In the genomic region with DNA sequence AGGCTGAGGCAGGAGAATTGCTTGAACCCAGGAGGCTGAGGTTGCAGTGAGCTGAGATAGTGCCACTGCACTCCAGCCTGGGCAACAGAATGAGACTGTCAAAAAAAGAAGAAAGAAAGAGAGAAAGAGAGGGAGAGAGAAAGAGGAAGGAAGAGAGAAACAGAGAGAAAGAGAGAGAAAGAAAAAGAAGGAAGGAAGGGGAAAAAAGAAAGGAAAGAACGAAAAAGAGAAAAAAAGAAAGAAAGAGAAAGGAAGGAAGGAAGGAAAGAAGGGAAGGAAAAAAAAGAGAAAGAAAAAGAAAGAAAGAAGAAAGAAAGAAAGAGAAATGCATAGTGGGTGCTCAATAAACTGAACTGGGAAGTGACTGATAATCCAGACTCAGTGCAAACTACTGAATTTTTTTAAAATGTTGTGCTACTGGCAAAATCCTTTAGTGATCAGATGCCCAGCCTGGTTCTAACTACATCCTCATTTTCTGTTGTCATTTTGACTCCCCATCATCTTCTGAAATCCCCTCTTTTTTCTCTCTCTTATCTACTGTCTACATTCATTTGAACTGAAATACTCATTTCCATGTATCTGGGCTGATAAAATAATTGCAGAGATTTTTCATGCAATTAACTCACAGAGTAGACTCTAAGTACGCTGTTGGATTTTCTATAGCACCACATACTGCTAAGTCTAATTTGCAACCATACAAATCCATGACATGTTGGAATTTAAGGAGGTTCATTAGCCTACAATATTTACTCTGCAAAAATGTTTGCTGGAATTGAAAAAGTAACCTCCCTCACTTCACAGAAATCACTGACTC, we compare ENCODE assay signal across 1 cellular context.
TF ChIP-seq lines count a peak whose summit lies in the region.

No MANE protein-coding gene starts in this region.

TF ChIP-seq in H1, 55 proteins besides CTCF, POLR2A, EP300 and RAD21:
- TF ChIP-seq CHD1 (IDR thresholded peaks at IDR 0.05; ENCODE audit: low read depth, low read length) (no peak), CTBP2 (IDR thresholded peaks at IDR 0.05; ENCODE audit: borderline replicate concordance, insufficient read depth, insufficient read length, low read length) (no peak), CHD2 (IDR thresholded peaks at IDR 0.05; ENCODE audit: low read length) (no peak), SUZ12 (IDR thresholded peaks at IDR 0.05; ENCODE audit: low read length) (no peak), GABPA (IDR thresholded peaks at IDR 0.05; ENCODE audit: borderline replicate concordance, insufficient read depth, low read length) (no peak), ASH2L (IDR thresholded peaks at IDR 0.05; ENCODE audit: low read length) (no peak), ATF2 (IDR thresholded peaks at IDR 0.05; ENCODE audit: low read length) (no peak), TBP (IDR thresholded peaks at IDR 0.05; ENCODE audit: low read depth, low read length) (no peak), SP4 (IDR thresholded peaks at IDR 0.05; ENCODE audit: low read length) (no peak), HDAC2 (IDR thresholded peaks at IDR 0.05; ENCODE audit: borderline replicate concordance in 1 of 2, low read depth in 2 of 2, low read length in 2 of 2) (no peak), SRF (IDR thresholded peaks at IDR 0.05; ENCODE audit: low read depth, low read length) (no peak), SIX5 (IDR thresholded peaks at IDR 0.05; ENCODE audit: low read depth, low read length) (no peak), BACH1 (IDR thresholded peaks at IDR 0.05; ENCODE audit: low read length) (no peak), TCF12 (IDR thresholded peaks at IDR 0.05; ENCODE audit: low read depth, low read length) (no peak)
TF ChIP-seq in H1: peak in this region for 0.
